In the genomic region with DNA sequence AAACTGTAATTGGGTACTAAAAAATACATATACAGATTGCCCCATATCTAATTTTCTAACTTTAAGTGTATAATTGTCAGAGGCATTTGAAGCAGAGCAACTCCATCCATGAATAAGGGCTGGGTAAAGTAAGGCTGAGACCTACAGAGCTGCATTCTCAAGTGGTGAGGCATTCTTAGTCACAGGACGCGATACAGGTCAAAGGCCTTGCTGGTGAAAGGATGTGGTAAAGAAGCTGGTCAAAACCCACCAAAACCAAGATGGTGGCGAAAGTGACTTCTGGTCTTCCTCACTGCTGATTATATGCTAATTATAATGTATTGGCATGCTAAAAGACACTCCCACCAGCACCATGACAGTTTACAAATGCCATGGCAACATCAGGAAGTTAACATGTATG, we compare ENCODE assay signal across 13 cellular contexts. TPM values are rescaled to one million over a fixed set of nuclear protein-coding genes. Genes with fewer than 3 reads are reported as not detected.
DNase-seq lines count a peak whose midpoint lies in the region; ATAC-seq, FAIRE-seq and TF ChIP-seq lines count a peak whose summit lies in the region.
"Had no signal": no experiment of that assay in that cellular context is flagged by ENCODE, and none has a peak within 500 bp of the region (broad histone marks: within the 10 kb centered on the region; RNA-seq: fewer than 3 reads in every experiment).

No MANE protein-coding gene starts in this region.

- H3K4me3 ChIP-seq in left ventricle myocardium inferior (no peak overlapping the region), right cardiac atrium (ENCODE audit: low read length) (no peak overlapping the region), SJCRH30 (no peak overlapping the region)

- H3K4me1 ChIP-seq in left ventricle myocardium inferior: peaks cover 95% of the 10 kb centered on the region
- peaks cover 6% of the 10 kb centered on the region for H3K4me1 ChIP-seq in right cardiac atrium (ENCODE audit: control insufficient read depth, insufficient read depth, low read length)
- peaks cover 33% of the 10 kb centered on the region for H3K4me1 ChIP-seq in SJCRH30

- TF ChIP-seq CTCF in left ventricle myocardium inferior (IDR thresholded peaks at IDR 0.05; ENCODE audit: borderline replicate concordance): no peak

- H3K27me3 ChIP-seq in left ventricle myocardium inferior (ENCODE audit: low read depth): no peaks in the 10 kb centered on the region
- no peaks in the 10 kb centered on the region for H3K27me3 ChIP-seq in right cardiac atrium (ENCODE audit: control insufficient read depth, insufficient read depth)
- no peaks in the 10 kb centered on the region for H3K27me3 ChIP-seq in SJCRH30

- DNase-seq in left ventricle myocardium inferior (no peak), right cardiac atrium (no peak), SJCRH30 (peak; percentile 31 to 35), fibroblast of peridontal ligament (ENCODE audit: extremely low read depth) (peak; percentile 75), urothelium cell line (ENCODE audit: low spot score) (peak; percentile 47), NCI-H1930 (lab: John Stamatoyannopoulos, UW) (no peak), DMS153 treated with DMSO at 0.1 percent for 48 hours (lab: John Stamatoyannopoulos, UW; ENCODE audit: unreplicated experiment) (no peak)
- DNase-seq: effector CD8-positive, alpha-beta T cell; Kasumi-1; left cardiac atrium; NCI-H748 treated with DMSO at 0.1 percent for 48 hours had no signal

- ATAC-seq in right cardiac atrium (no peak), HG03139 (IDR thresholded peaks at IDR 0.05; ENCODE audit: unreplicated experiment) (no peak)
- ATAC-seq: left cardiac atrium had no signal

- no peaks in the 10 kb centered on the region for H3K36me3 ChIP-seq in left ventricle myocardium inferior
- no peaks in the 10 kb centered on the region for H3K36me3 ChIP-seq in SJCRH30

- 88% methylated on average over 3 of the region's 3 CpGs for WGBS in right cardiac atrium

- peak overlapping the region; percentile 76 for H3K27ac ChIP-seq in left ventricle myocardium inferior (replicated peaks)
- no peak overlapping the region for H3K27ac ChIP-seq in right cardiac atrium (ENCODE audit: low read length)
- no peak overlapping the region for H3K27ac ChIP-seq in SJCRH30

- intact Hi-C loops in left ventricle myocardium inferior (cut with micrococcal nuclease) (no loop called here), right cardiac atrium (cut with DNase I) (no loop called here)

- H3K9me3 ChIP-seq in left ventricle myocardium inferior (replicated peaks) (no peaks in the 10 kb centered on the region), right cardiac atrium (ENCODE audit: control insufficient read depth, low read length) (no peaks in the 10 kb centered on the region), SJCRH30 (replicated peaks) (no peaks in the 10 kb centered on the region)

- peak; percentile 91 for FAIRE-seq in urothelium cell line (lab: Jason Lieb, UNC)
- FAIRE-seq: TTC549 had no signal

RNA-seq across cellular contexts. Expression of gene SLC8A1, which starts 50.0 kb away (rescaled TPM):
- total RNA-seq in left ventricle myocardium inferior (990 TPM), right cardiac atrium (100 to 1,000 TPM; 761 to 907 (median 821) TPM)
- polyA plus RNA-seq in right cardiac atrium: 41.8 TPM
- 27.1 and 27.7 TPM in 2 replicates for total RNA-seq in SJCRH30 (2014; rRNA removed; shearing (Covaris generic))

Comparison
In these comparisons a context has a peak if more than half of its experiments do, and no peak if none do; other contexts are left out.
1. DNase-seq: peak in SJCRH30 (2 of 2), fibroblast of peridontal ligament (single experiment) and urothelium cell line (single experiment); none in left ventricle myocardium inferior (single experiment), right cardiac atrium (0 of 3), NCI-H1930 (0 of 2) and DMS153 treated with DMSO at 0.1 percent for 48 hours (single experiment).
2. RNA of gene SLC8A1, which starts 50.0 kb away (total RNA-seq): 990 TPM in left ventricle myocardium inferior (single experiment) and 761 to 907 TPM in right cardiac atrium; 27.1 to 27.7 TPM in SJCRH30; every median in the first group is over 10 times any median in the second.